Comparison of ENCODE assay signal across 21 cellular contexts in the genomic region with DNA sequence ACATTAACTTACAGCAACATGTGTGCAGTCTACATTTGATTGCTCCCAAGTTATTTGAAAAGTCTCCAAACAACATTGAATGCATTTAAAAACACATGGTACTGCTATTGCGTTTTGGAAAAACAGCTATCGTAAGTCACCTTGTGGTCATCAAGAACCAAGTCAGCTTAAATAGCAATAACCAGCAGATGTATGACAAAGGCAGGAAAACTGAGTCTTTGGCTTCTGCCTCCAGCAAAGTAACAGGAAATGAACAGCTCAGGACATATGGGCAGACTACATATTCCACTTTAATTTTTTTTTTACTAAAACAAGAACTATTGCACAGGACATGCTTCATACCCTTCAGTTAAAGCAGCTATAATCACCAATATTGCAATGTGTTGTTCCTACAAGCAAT.
DNase-seq lines count a peak whose midpoint lies in the region; ATAC-seq, FAIRE-seq and TF ChIP-seq lines count a peak whose summit lies in the region.
"Had no signal": no experiment of that assay in that cellular context is flagged by ENCODE, and none has a peak within 500 bp of the region (broad histone marks: within the 10 kb centered on the region; RNA-seq: fewer than 3 reads in every experiment).

No MANE protein-coding gene starts in this region.

- peaks cover 27% of the 10 kb centered on the region for H3K4me1 ChIP-seq in endothelial cell of umbilical vein (ENCODE audit: control insufficient read depth, extremely low read depth, insufficient read depth, low read length)
- H3K4me1 ChIP-seq: A549 had no signal

- peak in 1 of 2 donors; percentile 1 for TF ChIP-seq CTCF in endothelial cell of umbilical vein (IDR thresholded peaks at IDR 0.05; ENCODE audit: extremely low read depth in 1 of 2, insufficient read depth in 1 of 2, low read depth in 1 of 2, low read length in 2 of 2)
- no peak for TF ChIP-seq CTCF in natural killer cell (IDR thresholded peaks at IDR 0.05)

- FAIRE-seq in endothelial cell of umbilical vein (lab: Jason Lieb, UNC) = peak; percentile 76
- FAIRE-seq: A549, GM12892, H1 had no signal

- no peaks in the 10 kb centered on the region for H3K36me3 Mint-ChIP-seq in natural killer cell

- H3K4me2 ChIP-seq in endothelial cell of umbilical vein (ENCODE audit: insufficient read depth, low read length) = peak overlapping the region; percentile 4
- H3K4me2 ChIP-seq: A549 had no signal

- no peaks in the 10 kb centered on the region for H4K20me1 ChIP-seq in endothelial cell of umbilical vein (replicated peaks; ENCODE audit: control insufficient read depth, extremely low read depth, insufficient read depth, low read length)

- dilution Hi-C loops in endothelial cell of umbilical vein (cut with MboI; ENCODE audit: extremely low pct_ligation_motif_present, low sequenced_read_pairs) = no loop called here

- no peak for TF ChIP-seq POLR2A in endothelial cell of umbilical vein (IDR thresholded peaks at IDR 0.05; ENCODE audit: low read depth, low read length)

- H3K27ac Mint-ChIP-seq in natural killer cell = no peak overlapping the region

- DNase-seq in ELR (ENCODE audit: low read depth) (peak; percentile 64), MV-4-11 (lab: John Stamatoyannopoulos, UW) (peak; percentile 7), endothelial cell of umbilical vein (ENCODE audit: low read depth, low spot score) (peak; percentile 91), glomerular endothelial cell (ENCODE audit: extremely low read depth, low read depth, low spot score) (peak; percentile 68), SIG-M5 treated with dmso at 0.1 percent for 504 hours (lab: John Stamatoyannopoulos, UW; ENCODE audit: unreplicated experiment) (no peak), natural killer cell (no peak), GM03348 (ENCODE audit: low spot score) (no peak)
- no peak for DNase-seq in activated CD4-positive, alpha-beta T cell treated with anti-CD3 and anti-CD28 coated beads, Interleukin-2, amount 50 U/mL, for 48 hours
- DNase-seq: C1 segment of cervical spinal cord, DMS 273 treated with DMSO at 0.1 percent for 48 hours, GF-D8, IMR-90, Kasumi-1, NCI-H1436, NCI-H2029, NCI-H2171 treated with DMSO at 0.1 percent for 48 hours, NCI-H748 treated with DMSO at 0.1 percent for 48 hours, PC-3 had no signal

- peak overlapping the region; percentile 34 for H3K27ac ChIP-seq in endothelial cell of umbilical vein (ENCODE audit: insufficient read depth, low read depth, low read length)
- H3K27ac ChIP-seq: A549 had no signal

- no TSS peak for BruUV-seq in endothelial cell of umbilical vein (replicated peaks; lab: Mats Ljungman, UMichigan)

- H3K4me1 Mint-ChIP-seq in natural killer cell = no peaks in the 10 kb centered on the region

- CTCF ChIA-PET in endothelial cell of umbilical vein (lab: Charles Lee) = interaction anchor here (0.7 to 1.8 kb wide), 10 partner anchors 35 to 1243 kb away, joined by 3 to 12 read pairs (median 6); partner anchors contain the start of gene SPRY2

- H3K9me3 Mint-ChIP-seq in natural killer cell = no peaks in the 10 kb centered on the region

- H3K4me3 Mint-ChIP-seq in natural killer cell = no peak overlapping the region

- H3K9me1 ChIP-seq in endothelial cell of umbilical vein (replicated peaks; ENCODE audit: control insufficient read depth, extremely low read depth, insufficient read depth, low read length) = no peaks in the 10 kb centered on the region

- no peaks in the 10 kb centered on the region for H3K27me3 Mint-ChIP-seq in natural killer cell (ENCODE audit: low read depth in 2 of 2)

- no peaks in the 10 kb centered on the region for H3K27me3 ChIP-seq in endothelial cell of umbilical vein (ENCODE audit: control insufficient read depth in 2 of 2, insufficient read depth in 2 of 2, low read length in 2 of 2)

- POLR2A ChIA-PET in endothelial cell of umbilical vein (lab: Charles Lee) = no interaction called here

- H3K9me3 ChIP-seq in endothelial cell of umbilical vein (replicated peaks; ENCODE audit: control insufficient read depth, insufficient read depth, low read length) = no peaks in the 10 kb centered on the region
- H3K9me3 ChIP-seq: A549 had no signal

- no peak overlapping the region for H3K4me3 ChIP-seq in endothelial cell of umbilical vein (replicated peaks in 1 of 3; ENCODE audit: insufficient read depth in 1 of 3, low read depth in 1 of 3, low read length in 3 of 3)
- H3K4me3 ChIP-seq: A549 had no signal

- no peaks in the 10 kb centered on the region for H3K79me2 ChIP-seq in endothelial cell of umbilical vein (ENCODE audit: control insufficient read depth, insufficient read depth, low read length)

- ATAC-seq in natural killer cell = no peak
- ATAC-seq: A549, PC-3 had no signal

- intact Hi-C loops in endothelial cell of umbilical vein (cut with micrococcal nuclease) = loop anchor here (1.0 to 5.0 kb wide), 2 partner anchors 50 to 254 kb away; no protein-coding TSS in a partner anchor
- intact Hi-C loops in natural killer cell (cut with micrococcal nuclease) = no loop called here

- H3K9ac ChIP-seq in endothelial cell of umbilical vein (replicated peaks; ENCODE audit: extremely low read depth, insufficient read depth, low read length) = no peak overlapping the region

- no peak overlapping the region for H2AFZ ChIP-seq in endothelial cell of umbilical vein (ENCODE audit: low read depth, low read length)

- no peaks in the 10 kb centered on the region for H3K36me3 ChIP-seq in endothelial cell of umbilical vein (ENCODE audit: control insufficient read depth in 2 of 2, extremely low read depth in 1 of 2, insufficient read depth in 2 of 2, low read length in 2 of 2)

TF ChIP-seq in endothelial cell of umbilical vein, 7 proteins besides CTCF, POLR2A, EP300 and RAD21:
- TF ChIP-seq MYC (IDR thresholded peaks at IDR 0.05; ENCODE audit: low read depth, low read length) = no peak
- peak; percentile 47 for TF ChIP-seq FOS (IDR thresholded peaks at IDR 0.05; ENCODE audit: borderline replicate concordance, insufficient read depth, low read length)
- TF ChIP-seq POLR2AphosphoS5 (IDR thresholded peaks at IDR 0.05; ENCODE audit: insufficient read depth, low read depth, low read length) = peak; percentile 24
TF ChIP-seq in endothelial cell of umbilical vein: peak in this region for 2.

Comparison
In these comparisons a context has a peak if more than half of its experiments do, and no peak if none do; other contexts are left out.
1. DNase-seq: peak in ELR (single experiment), MV-4-11 (single experiment), endothelial cell of umbilical vein (single experiment) and glomerular endothelial cell (single experiment); none in SIG-M5 treated with dmso at 0.1 percent for 504 hours (single experiment), activated CD4-positive, alpha-beta T cell treated with anti-CD3 and anti-CD28 coated beads, Interleukin-2, amount 50 U/mL, for 48 hours (0 of 2), natural killer cell (single experiment) and GM03348 (single experiment).